Comparison of ENCODE assay signal across 8 cellular contexts in genomic region chr12:93377543-93378372, GRCh38. TPM values are rescaled to one million over a fixed set of nuclear protein-coding genes. Genes with fewer than 3 reads are reported as not detected.
DNase-seq lines count a peak whose midpoint lies in the region; ATAC-seq, FAIRE-seq and TF ChIP-seq lines count a peak whose summit lies in the region.
"Not testable (repeated sequence)": the region's sequence is repeated elsewhere in the genome, so short reads cannot be mapped to it uniquely, and the experiment has no call there.

Gene NUDT4 (plus strand): TSS chr12:93377925. CDS start chr12:93378323, 398 bp downstream.

- peak; percentile 61 for ATAC-seq in HG03442 (IDR thresholded peaks at IDR 0.05; ENCODE audit: unreplicated experiment)

- H3K4me3 Mint-ChIP-seq in chondrocyte (ENCODE audit: unreplicated experiment), result peak within 1 kb of the TSS; percentile 100

- peak within 1 kb of the TSS; percentile 100 for H3K27ac Mint-ChIP-seq in chondrocyte (ENCODE audit: unreplicated experiment)

- peak; percentile 87 for FAIRE-seq in GM19239 (lab: Jason Lieb, UNC)

- H3K4me1 Mint-ChIP-seq in chondrocyte (ENCODE audit: low read depth), result peaks cover 58% of the 10 kb centered on the region

- DNase-seq in Ammon's horn (ENCODE audit: low spot score) (peak; percentile 94), GM19239 (ENCODE audit: insufficient read length, low spot score) (peak; percentile 80), NCI-H524 (lab: John Stamatoyannopoulos, UW) (peak; percentile 83 to 92), chondrocyte (ENCODE audit: low spot score) (peak; percentile 97), kidney tubule cell (ENCODE audit: low spot score) (peak; percentile 95)
- DNase-seq in activated CD4-positive, alpha-beta T cell treated with anti-CD3 and anti-CD28 coated beads for 24 hours (ENCODE audit: low read depth in 2 of 2), result peak; percentile 95 to 97
- DNase-seq in stimulated activated CD4-positive, alpha-beta T cell treated with anti-CD3 and anti-CD28 coated beads, Interleukin-1b, Interleukin-23, amount 100 ng/mL, for 1 hour (ENCODE audit: low read depth in 2 of 2), result peak; percentile 96 to 97

- not testable (repeated sequence) for H3K36me3 Mint-ChIP-seq in chondrocyte (ENCODE audit: low read depth)

- not testable (repeated sequence) for TF ChIP-seq CTCF in chondrocyte (IDR thresholded peaks at IDR 0.05)

- not testable (repeated sequence) for H3K27me3 Mint-ChIP-seq in chondrocyte (ENCODE audit: low read depth)

- not testable (repeated sequence) for H3K9me3 Mint-ChIP-seq in chondrocyte (ENCODE audit: low read depth)

RNA-seq across cellular contexts. Expression of gene NUDT4, which starts in this region (rescaled TPM):
- total RNA-seq in chondrocyte, result 48.3 to 69.0 TPM (median 67.1 TPM) in 3 replicates

Comparison
In these comparisons a context has a peak if more than half of its experiments do, and no peak if none do; other contexts are left out.
1. Peak in every context shown above with its lines: DNase-seq and ATAC-seq.